8 cellular contexts compared by ENCODE assay signal in genomic region chr18:58781627-58782194, GRCh38.
DNase-seq lines count a peak whose midpoint lies in the region; ATAC-seq, FAIRE-seq and TF ChIP-seq lines count a peak whose summit lies in the region.

No MANE protein-coding gene starts in this region.

- no peaks in the 10 kb centered on the region; the same call in 1 of the 2 replicates for H3K27me3 Mint-ChIP-seq in WTC11 (ENCODE audit: low read depth)

- H3K79me2 ChIP-seq in keratinocyte (ENCODE audit: control insufficient read depth, insufficient read depth, low read length) = no peaks in the 10 kb centered on the region

- H3K9me3 Mint-ChIP-seq in WTC11 = no peaks in the 10 kb centered on the region

- no peaks in the 10 kb centered on the region for H3K36me3 ChIP-seq in bronchial epithelial cell (ENCODE audit: control insufficient read depth, insufficient read depth, low read length)
- H3K36me3 ChIP-seq in keratinocyte (ENCODE audit: control insufficient read depth in 2 of 2, extremely low read depth in 1 of 2, insufficient read depth in 2 of 2, low read length in 2 of 2) = no peaks in the 10 kb centered on the region

- no peak overlapping the region for H3K4me2 ChIP-seq in keratinocyte (ENCODE audit: control insufficient read depth, extremely low read depth, insufficient read depth, low read depth, low read length)

- no peaks in the 10 kb centered on the region for H3K36me3 Mint-ChIP-seq in WTC11

- peaks cover 32% of the 10 kb centered on the region for H3K4me1 Mint-ChIP-seq in WTC11

- H3K27me3 ChIP-seq in bronchial epithelial cell (ENCODE audit: control insufficient read depth, insufficient read depth, low read length) (no peaks in the 10 kb centered on the region), keratinocyte (ENCODE audit: control insufficient read depth, extremely low read depth, insufficient read depth, low read length) (no peaks in the 10 kb centered on the region)

- no peaks in the 10 kb centered on the region for H3K9me1 ChIP-seq in keratinocyte (ENCODE audit: control insufficient read depth, extremely low read depth, insufficient read depth, low read length)

- peaks cover 28% of the 10 kb centered on the region for H3K4me1 ChIP-seq in keratinocyte (ENCODE audit: control insufficient read depth, extremely low read depth, insufficient read depth, low read length)

- TF ChIP-seq CTCF in GM12873 (IDR thresholded peaks at IDR 0.05; ENCODE audit: insufficient read depth, low read depth, low read length, missing control alignments) = peak; percentile 89
- peak; percentile 86 for TF ChIP-seq CTCF in WTC11 (IDR thresholded peaks at IDR 0.05)
- peak; percentile 84 for TF ChIP-seq CTCF in bronchial epithelial cell (IDR thresholded peaks at IDR 0.05; ENCODE audit: insufficient read depth, low read length, severe bottlenecking)
- TF ChIP-seq CTCF in keratinocyte (optimal IDR thresholded peaks at IDR 0.05 in 1 of 3, IDR thresholded peaks at IDR 0.05 in 1 of 3, conservative IDR thresholded peaks at IDR 0.05 in 1 of 3; ENCODE audit: extremely low read depth in 1 of 3, insufficient read depth in 2 of 3, low read length in 3 of 3) = peak; percentile 77 to 98 (median 97)

- CTCF ChIA-PET in WTC11 (lab: Charles Lee) = interaction anchor here (0.6 to 4.8 kb wide), 12 partner anchors 13 to 289 kb away, joined by 3 to 26 read pairs (median 6); no protein-coding TSS in a partner anchor

- FAIRE-seq in bronchial epithelial cell (lab: Jason Lieb, UNC) (peak; percentile 98), keratinocyte (lab: Jason Lieb, UNC) (peak; percentile 93)

- no peak overlapping the region for H3K4me3 ChIP-seq in bronchial epithelial cell (ENCODE audit: low read depth, low read length)
- no peak overlapping the region for H3K4me3 ChIP-seq in keratinocyte (ENCODE audit: control insufficient read depth in 2 of 3, extremely low read depth in 1 of 3, insufficient read depth in 2 of 3, low read depth in 1 of 3, low read length in 3 of 3)

- POLR2A ChIA-PET in WTC11 (lab: Charles Lee) = no interaction called here

- DNase-seq in NCI-H2227 treated with DMSO at 0.1 percent for 48 hours (lab: John Stamatoyannopoulos, UW) (peak; percentile 86), WTC11 (ENCODE audit: low spot score) (peak; percentile 86), bronchial epithelial cell (ENCODE audit: low read depth) (peak; percentile 65), keratinocyte (ENCODE audit: low read depth, low spot score) (peak; percentile 61)
- peak; percentile 74 for DNase-seq in stimulated activated CD4-positive, alpha-beta T cell treated with anti-CD3 and anti-CD28 coated beads, Interleukin-1b, Interleukin-23, amount 100 ng/mL, for 48 hours

- H3K9me3 ChIP-seq in keratinocyte (ENCODE audit: control insufficient read depth, low read depth, low read length) = no peaks in the 10 kb centered on the region

- dilution Hi-C loops in keratinocyte (cut with MboI; ENCODE audit: extremely low pct_ligation_motif_present, low sequenced_read_pairs) = loop anchor here (25.0 kb wide), 1 partner anchor 281 kb away; no protein-coding TSS in a partner anchor

- no peak overlapping the region for H3K27ac Mint-ChIP-seq in WTC11

- no peak overlapping the region for H3K4me3 Mint-ChIP-seq in WTC11

- no peak overlapping the region for H2AFZ ChIP-seq in keratinocyte (ENCODE audit: control insufficient read depth, low read length)

- no peak overlapping the region for H3K9ac ChIP-seq in keratinocyte (ENCODE audit: control insufficient read depth, extremely low read depth, insufficient read depth, low read length)

- no peak overlapping the region for H3K27ac ChIP-seq in keratinocyte (ENCODE audit: control insufficient read depth, insufficient read depth, low read length)

- no peaks in the 10 kb centered on the region for H4K20me1 ChIP-seq in keratinocyte (ENCODE audit: control insufficient read depth, extremely low read depth, insufficient read depth, low read length)

- ATAC-seq in HG03045 (IDR thresholded peaks at IDR 0.05; ENCODE audit: unreplicated experiment) (peak; percentile 73), WTC11 (peak; percentile 78), GM21528 (IDR thresholded peaks at IDR 0.05; ENCODE audit: low FRiP score, unreplicated experiment) (no peak)

TF ChIP-seq in WTC11, 78 proteins besides CTCF, POLR2A, EP300 and RAD21:
- no peak for TF ChIP-seq FOXP1 (CRISPR knock-in tag; IDR thresholded peaks at IDR 0.05; ENCODE audit: borderline replicate concordance)
- 0 out of 2 replicates have a peak, but pooled peaks have one; percentile 83 for TF ChIP-seq ETV6 (CRISPR knock-in tag; IDR thresholded peaks at IDR 0.05)
- TF ChIP-seq SP1 (CRISPR knock-in tag; conservative IDR thresholded peaks at IDR 0.05) = peak; percentile 28; the same call in 1 of the 2 replicates
- peak; percentile 91 for TF ChIP-seq NFE2L1 (CRISPR knock-in tag; IDR thresholded peaks at IDR 0.05)
- TF ChIP-seq MAX (CRISPR knock-in tag; IDR thresholded peaks at IDR 0.05) = peak; percentile 80
- peak; percentile 44; the same call in 1 of the 2 replicates for TF ChIP-seq ZBTB21 (CRISPR knock-in tag; IDR thresholded peaks at IDR 0.05; ENCODE audit: borderline replicate concordance)
- TF ChIP-seq STAT6 (CRISPR knock-in tag; conservative IDR thresholded peaks at IDR 0.05; ENCODE audit: low read depth) = 0 out of 2 replicates have a peak, but pooled peaks have one; percentile 42
- TF ChIP-seq CBFB (CRISPR knock-in tag; IDR thresholded peaks at IDR 0.05; ENCODE audit: low read depth) = no peak
- no peak for TF ChIP-seq IRF2 (CRISPR knock-in tag; IDR thresholded peaks at IDR 0.05; ENCODE audit: borderline replicate concordance, low read depth)
TF ChIP-seq in WTC11: peak in this region for 6.
